In the genomic region with DNA sequence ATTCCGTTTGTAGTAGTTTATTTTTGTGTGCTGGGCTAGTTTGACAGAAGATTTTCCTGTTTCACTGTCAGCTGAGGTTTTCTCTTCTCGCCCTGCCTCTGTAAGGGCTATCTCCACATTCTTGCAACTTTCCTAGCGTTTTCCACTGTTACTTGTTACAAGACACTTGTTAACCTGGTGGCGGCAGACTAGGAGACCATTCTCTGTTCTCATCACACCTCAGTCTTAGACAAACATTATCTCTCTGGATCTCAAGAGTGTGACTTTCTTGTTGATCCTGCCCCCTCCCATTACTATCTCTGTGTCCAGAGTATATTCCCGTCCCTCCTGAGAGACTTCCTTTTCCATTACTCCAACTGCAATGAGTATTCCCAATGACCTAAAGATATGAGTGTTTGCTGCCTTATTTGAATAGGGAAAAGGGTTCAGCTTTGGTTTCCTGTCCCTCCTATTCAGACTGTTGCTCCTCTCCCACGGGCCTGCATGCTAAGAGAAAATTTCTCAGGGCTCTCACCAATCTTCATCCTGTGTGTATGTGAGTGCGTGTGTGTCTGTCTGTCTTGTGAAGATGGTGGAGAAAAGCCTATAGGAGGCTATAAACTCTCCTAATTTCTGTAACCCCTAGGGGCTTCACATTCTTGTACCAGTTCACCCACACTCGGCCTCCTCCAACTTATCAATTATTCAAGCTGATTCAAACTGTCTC, we compare ENCODE assay signal across 20 cellular contexts.
DNase-seq lines count a peak whose midpoint lies in the region; ATAC-seq, FAIRE-seq and TF ChIP-seq lines count a peak whose summit lies in the region.
"Had no signal": no experiment of that assay in that cellular context is flagged by ENCODE, and none has a peak within 500 bp of the region (broad histone marks: within the 10 kb centered on the region; RNA-seq: fewer than 3 reads in every experiment).

No MANE protein-coding gene starts in this region.

- no peaks in the 10 kb centered on the region for H3K9me3 ChIP-seq in endodermal cell (ENCODE audit: control insufficient read depth, low read length)

- H3K4me1 Mint-ChIP-seq in GM23338 (peaks cover 17% of the 10 kb centered on the region; the same call in 2 of the 3 replicates), endodermal cell (peaks cover 38% of the 10 kb centered on the region), type B pancreatic cell (ENCODE audit: unreplicated experiment) (peaks cover 4% of the 10 kb centered on the region)
- H3K4me1 Mint-ChIP-seq: CD14-positive monocyte had no signal

- H3K4me3 ChIP-seq in GM23338 (no peak overlapping the region), endodermal cell (ENCODE audit: low read length) (no peak overlapping the region)

- H3K27me3 Mint-ChIP-seq in GM23338 (ENCODE audit: insufficient read depth, low read depth, poor library complexity) (no peaks in the 10 kb centered on the region), endodermal cell (ENCODE audit: insufficient read depth) (no peaks in the 10 kb centered on the region), type B pancreatic cell (no peaks in the 10 kb centered on the region)

- H3K27ac ChIP-seq in GM23338 (ENCODE audit: low read depth) (no peak overlapping the region), endodermal cell (ENCODE audit: low read depth, low read length) (no peak overlapping the region), caudate nucleus (ENCODE audit: low read depth, low read length) (no peak overlapping the region)
- H3K27ac ChIP-seq: HL-60 had no signal

- no peaks in the 10 kb centered on the region for H3F3A ChIP-seq in GM23338 (replicated peaks; ENCODE audit: low read depth)

- no peaks in the 10 kb centered on the region for H4K20me1 ChIP-seq in GM23338 (replicated peaks; ENCODE audit: insufficient read depth)

- H3K9me2 ChIP-seq in GM23338 (ENCODE audit: insufficient read depth) = no peaks in the 10 kb centered on the region

- H3K4me1 ChIP-seq in GM23338 (ENCODE audit: insufficient read depth) (no peaks in the 10 kb centered on the region), endodermal cell (ENCODE audit: control insufficient read depth, insufficient read depth, low read length) (peaks cover 8% of the 10 kb centered on the region)

- H3K36me3 Mint-ChIP-seq in GM23338 (ENCODE audit: low read depth) (no peaks in the 10 kb centered on the region), endodermal cell (ENCODE audit: low read depth) (no peaks in the 10 kb centered on the region), type B pancreatic cell (no peaks in the 10 kb centered on the region)
- H3K36me3 Mint-ChIP-seq: CD14-positive monocyte had no signal

- H3K27me3 ChIP-seq in GM23338 (ENCODE audit: insufficient read depth) (no peaks in the 10 kb centered on the region), endodermal cell (ENCODE audit: control insufficient read depth, insufficient read depth, low read length, poor library complexity, severe bottlenecking) (no peaks in the 10 kb centered on the region)

- no peaks in the 10 kb centered on the region for H3K36me3 ChIP-seq in GM23338 (ENCODE audit: insufficient read depth)
- no peaks in the 10 kb centered on the region for H3K36me3 ChIP-seq in endodermal cell (ENCODE audit: control insufficient read depth, insufficient read depth, low read length)

- TF ChIP-seq CTCF in GM23338 (conservative IDR thresholded peaks at IDR 0.05; ENCODE audit: low read depth in 2 of 2) (no peak), endodermal cell (conservative IDR thresholded peaks at IDR 0.05) (peak; percentile 59), type B pancreatic cell (conservative IDR thresholded peaks at IDR 0.05) (no peak)

- no peaks in the 10 kb centered on the region for H3K79me2 ChIP-seq in GM23338 (replicated peaks; ENCODE audit: insufficient read depth)

- 68 to 70% methylated on average over 3 to 7 of the region's 8 CpGs for WGBS in endodermal cell (ENCODE audit: insufficient coverage in 1 of 2, insufficient read length in 1 of 2), 2 experiments

- H2AFZ ChIP-seq in GM23338 = peak overlapping the region; percentile 53; the same call in 1 of the 2 replicates

- H3K27ac Mint-ChIP-seq in GM23338 = 0 out of 2 replicates have a peak overlapping the region, but pooled peaks have one; percentile 0
- peak overlapping the region; percentile 62 for H3K27ac Mint-ChIP-seq in endodermal cell
- H3K27ac Mint-ChIP-seq in type B pancreatic cell = no peak overlapping the region
- H3K27ac Mint-ChIP-seq: CD14-positive monocyte had no signal

- no peak overlapping the region for H3K9ac ChIP-seq in endodermal cell (ENCODE audit: extremely low read depth, low read length, poor library complexity, severe bottlenecking)

- FAIRE-seq in HTR-8/SVneo (lab: Jason Lieb, UNC) = no peak
- FAIRE-seq: H54 had no signal

- no peak overlapping the region for H3K4me2 ChIP-seq in GM23338

- H3K9me3 Mint-ChIP-seq in GM23338 (no peaks in the 10 kb centered on the region), endodermal cell (no peaks in the 10 kb centered on the region), type B pancreatic cell (no peaks in the 10 kb centered on the region)

- peak; percentile 75 for ATAC-seq in GM23338

- DNase-seq in GM23338 (ENCODE audit: low spot score) (peak; percentile 42), NAMALWA (ENCODE audit: low spot score) (peak; percentile 77), endodermal cell (peak; percentile 74), type B pancreatic cell (ENCODE audit: extremely low spot score, unreplicated experiment) (no peak), GM19240 (ENCODE audit: insufficient read length, low spot score) (no peak), HTR-8/SVneo (ENCODE audit: insufficient read length, low spot score) (no peak), caudate nucleus (lab: John Stamatoyannopoulos, UW) (no peak)
- DNase-seq: ACHN, AML-193, COR-L47, DMS153, MV-4-11, NCI-H1417 treated with DMSO at 0.1 percent for 48 hours, NCI-H1930, NCI-H526 treated with DMSO at 0.1 percent for 48 hours, OCI-M1, SIG-M5 had no signal

- no peak overlapping the region for H3K4me3 Mint-ChIP-seq in GM23338
- no peak overlapping the region for H3K4me3 Mint-ChIP-seq in endodermal cell
- peak overlapping the region; percentile 18 for H3K4me3 Mint-ChIP-seq in type B pancreatic cell
- H3K4me3 Mint-ChIP-seq: CD14-positive monocyte had no signal

TF ChIP-seq in GM23338, 12 proteins besides CTCF, POLR2A, EP300 and RAD21 (continues in another document):
- TF ChIP-seq POLR2AphosphoS5 (IDR thresholded peaks at IDR 0.05; ENCODE audit: low read depth) (no peak), ZNF331 (CRISPR knock-in tag; IDR thresholded peaks at IDR 0.05; ENCODE audit: low read depth) (no peak)
- TF ChIP-seq, protein P1, sequence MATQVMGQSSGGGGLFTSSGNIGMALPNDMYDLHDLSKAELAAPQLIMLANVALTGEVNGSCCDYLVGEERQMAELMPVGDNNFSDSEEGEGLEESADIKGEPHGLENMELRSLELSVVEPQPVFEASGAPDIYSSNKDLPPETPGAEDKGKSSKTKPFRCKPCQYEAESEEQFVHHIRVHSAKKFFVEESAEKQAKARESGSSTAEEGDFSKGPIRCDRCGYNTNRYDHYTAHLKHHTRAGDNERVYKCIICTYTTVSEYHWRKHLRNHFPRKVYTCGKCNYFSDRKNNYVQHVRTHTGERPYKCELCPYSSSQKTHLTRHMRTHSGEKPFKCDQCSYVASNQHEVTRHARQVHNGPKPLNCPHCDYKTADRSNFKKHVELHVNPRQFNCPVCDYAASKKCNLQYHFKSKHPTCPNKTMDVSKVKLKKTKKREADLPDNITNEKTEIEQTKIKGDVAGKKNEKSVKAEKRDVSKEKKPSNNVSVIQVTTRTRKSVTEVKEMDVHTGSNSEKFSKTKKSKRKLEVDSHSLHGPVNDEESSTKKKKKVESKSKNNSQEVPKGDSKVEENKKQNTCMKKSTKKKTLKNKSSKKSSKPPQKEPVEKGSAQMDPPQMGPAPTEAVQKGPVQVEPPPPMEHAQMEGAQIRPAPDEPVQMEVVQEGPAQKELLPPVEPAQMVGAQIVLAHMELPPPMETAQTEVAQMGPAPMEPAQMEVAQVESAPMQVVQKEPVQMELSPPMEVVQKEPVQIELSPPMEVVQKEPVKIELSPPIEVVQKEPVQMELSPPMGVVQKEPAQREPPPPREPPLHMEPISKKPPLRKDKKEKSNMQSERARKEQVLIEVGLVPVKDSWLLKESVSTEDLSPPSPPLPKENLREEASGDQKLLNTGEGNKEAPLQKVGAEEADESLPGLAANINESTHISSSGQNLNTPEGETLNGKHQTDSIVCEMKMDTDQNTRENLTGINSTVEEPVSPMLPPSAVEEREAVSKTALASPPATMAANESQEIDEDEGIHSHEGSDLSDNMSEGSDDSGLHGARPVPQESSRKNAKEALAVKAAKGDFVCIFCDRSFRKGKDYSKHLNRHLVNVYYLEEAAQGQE (IDR thresholded peaks at IDR 0.05; ENCODE audit: unreplicated experiment) = no peak
- TF ChIP-seq, protein P2, sequence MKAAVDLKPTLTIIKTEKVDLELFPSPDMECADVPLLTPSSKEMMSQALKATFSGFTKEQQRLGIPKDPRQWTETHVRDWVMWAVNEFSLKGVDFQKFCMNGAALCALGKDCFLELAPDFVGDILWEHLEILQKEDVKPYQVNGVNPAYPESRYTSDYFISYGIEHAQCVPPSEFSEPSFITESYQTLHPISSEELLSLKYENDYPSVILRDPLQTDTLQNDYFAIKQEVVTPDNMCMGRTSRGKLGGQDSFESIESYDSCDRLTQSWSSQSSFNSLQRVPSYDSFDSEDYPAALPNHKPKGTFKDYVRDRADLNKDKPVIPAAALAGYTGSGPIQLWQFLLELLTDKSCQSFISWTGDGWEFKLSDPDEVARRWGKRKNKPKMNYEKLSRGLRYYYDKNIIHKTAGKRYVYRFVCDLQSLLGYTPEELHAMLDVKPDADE (IDR thresholded peaks at IDR 0.05) = no peak

Comparison
In these comparisons a context has a peak if more than half of its experiments do, and no peak if none do; other contexts are left out.
1. DNase-seq: peak in GM23338 (single experiment), NAMALWA (single experiment) and endodermal cell (single experiment); none in type B pancreatic cell (single experiment), GM19240 (single experiment), HTR-8/SVneo (single experiment) and caudate nucleus (0 of 61).